ENCODE assay signal across 19 cellular contexts in the genomic region with DNA sequence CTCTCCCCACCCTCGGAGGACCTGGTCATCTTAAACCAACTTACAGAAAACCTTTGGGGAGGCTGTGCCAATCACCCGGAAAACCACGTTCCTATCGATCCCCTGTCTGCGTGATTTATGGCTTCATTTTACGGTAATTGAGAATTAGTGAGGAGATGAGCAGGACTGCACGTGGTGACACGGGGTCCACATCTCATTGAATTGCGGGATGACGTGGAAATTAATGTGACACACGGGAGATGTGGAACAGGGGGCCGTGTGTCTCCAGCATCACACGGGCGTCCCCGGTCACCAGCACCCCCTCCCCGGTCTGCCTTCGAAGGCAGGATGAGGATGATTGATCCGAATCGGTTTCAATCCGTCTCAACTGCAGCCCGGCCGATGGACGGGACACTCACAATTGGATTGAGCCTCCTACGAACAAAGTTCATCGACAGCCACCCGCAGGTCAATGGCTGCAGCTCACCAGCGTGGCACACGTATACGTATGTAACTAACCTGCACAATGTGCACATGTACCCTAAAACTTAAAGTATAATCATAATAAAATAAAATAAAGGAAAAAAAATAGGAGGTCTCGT.
"Had no signal": no experiment of that assay in that cellular context is flagged by ENCODE, and none has a peak within 500 bp of the region (broad histone marks: within the 10 kb centered on the region; RNA-seq: fewer than 3 reads in every experiment).

No MANE protein-coding gene starts in this region.

- ATAC-seq: activated CD8-positive, alpha-beta T cell treated with anti-CD3 and anti-CD28 coated beads for 36 hours; activated T-helper 17 cell treated with anti-CD3 and anti-CD28 coated beads, Interleukin-2, amount 50 U/mL, for 72 hours; natural killer cell; stimulated activated naive CD8-positive, alpha-beta T cell treated with anti-CD3 and anti-CD28 coated beads, Interleukin-15, Interleukin-2, amounts not matched to agents 100 U/mL and 50 U/mL, for 24 hours had no signal

- H3K4me3 Mint-ChIP-seq: activated B cell treated with CpG ODN at 0.5 μM for 24 hours; activated CD8-positive, alpha-beta T cell treated with anti-CD3 and anti-CD28 coated beads for 36 hours; activated naive CD4-positive, alpha-beta T cell treated with anti-CD3 and anti-CD28 coated beads for 36 hours; activated T-helper 17 cell treated with anti-CD3 and anti-CD28 coated beads, Interleukin-2, amount 50 U/mL, for 72 hours; natural killer cell had no signal

- H3K4me1 ChIP-seq: right atrium auricular region, vagina had no signal

- H3K27me3 ChIP-seq: vagina had no signal

- H3K4me1 Mint-ChIP-seq: activated B cell treated with CpG ODN at 0.5 μM for 24 hours; activated T-helper 17 cell treated with anti-CD3 and anti-CD28 coated beads, Interleukin-2, amount 50 U/mL, for 72 hours; natural killer cell had no signal

- H3K27ac ChIP-seq: right atrium auricular region, vagina had no signal

- DNase-seq: activated B cell treated with CpG ODN at 0.5 μM for 24 hours; activated CD4-positive, alpha-beta T cell treated with anti-CD3 and anti-CD28 coated beads for 48 hours; activated CD8-positive, alpha-beta T cell treated with anti-CD3 and anti-CD28 coated beads for 36 hours; activated naive CD4-positive, alpha-beta T cell treated with anti-CD3 and anti-CD28 coated beads for 36 hours; activated T-cell treated with anti-CD3 and anti-CD28 coated beads, Interleukin-2, amount 50 U/mL, for 1 hour; caudate nucleus; erythroblast; foreskin melanocyte; natural killer cell; occipital lobe; stimulated activated CD4-positive, alpha-beta T cell treated with anti-CD3 and anti-CD28 coated beads, Interleukin-2, amount 100 ng/mL, for 24 hours; stimulated activated naive CD8-positive, alpha-beta T cell treated with anti-CD3 and anti-CD28 coated beads, Interleukin-15, Interleukin-2, amounts not matched to agents 100 U/mL and 50 U/mL, for 24 hours; substantia nigra; trophoblast cell had no signal

- H3K36me3 Mint-ChIP-seq: brain, natural killer cell had no signal

- H3K9me3 ChIP-seq: right atrium auricular region, vagina had no signal

- H3K27ac Mint-ChIP-seq: activated B cell treated with CpG ODN at 0.5 μM for 24 hours; activated CD8-positive, alpha-beta T cell treated with anti-CD3 and anti-CD28 coated beads for 36 hours; activated naive CD4-positive, alpha-beta T cell treated with anti-CD3 and anti-CD28 coated beads for 36 hours; activated T-helper 17 cell treated with anti-CD3 and anti-CD28 coated beads, Interleukin-2, amount 50 U/mL, for 72 hours; natural killer cell; progenitor cell of endocrine pancreas had no signal

- H3K9me3 Mint-ChIP-seq: activated B cell treated with CpG ODN at 0.5 μM for 24 hours; activated CD8-positive, alpha-beta T cell treated with anti-CD3 and anti-CD28 coated beads for 36 hours; activated naive CD4-positive, alpha-beta T cell treated with anti-CD3 and anti-CD28 coated beads for 36 hours; activated T-helper 17 cell treated with anti-CD3 and anti-CD28 coated beads, Interleukin-2, amount 50 U/mL, for 72 hours; natural killer cell had no signal
